Comparison of ENCODE assay signal across 2 cellular contexts in the genomic region with DNA sequence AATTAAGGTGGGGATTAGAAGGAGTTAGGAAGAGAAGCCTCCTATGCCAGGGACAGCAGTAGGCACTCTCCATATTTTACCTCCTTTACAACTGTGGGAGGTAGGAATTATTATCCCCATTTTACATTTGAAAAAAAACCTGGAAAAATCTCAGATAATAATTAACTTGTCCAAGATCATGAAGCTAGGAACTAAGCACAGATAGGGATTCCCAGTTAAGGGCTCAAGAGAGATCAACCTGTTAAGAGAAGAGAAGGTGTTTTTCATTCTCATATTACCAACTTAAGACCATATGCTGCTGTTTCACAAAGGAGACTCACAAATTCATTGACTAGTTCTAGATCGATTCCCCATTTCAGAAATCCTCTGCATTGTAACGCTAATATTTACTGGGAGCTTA.
TF ChIP-seq lines count a peak whose summit lies in the region.

No MANE protein-coding gene starts in this region.

TF ChIP-seq in HCT116, 20 proteins besides CTCF, POLR2A, EP300 and RAD21 (continued from another document):
- TF ChIP-seq ZBTB33 (IDR thresholded peaks at IDR 0.05; ENCODE audit: extremely low read depth, insufficient replicate concordance, low read length) (no peak), ELF1 (IDR thresholded peaks at IDR 0.05; ENCODE audit: borderline replicate concordance, low read depth) (no peak), FOSL1 (IDR thresholded peaks at IDR 0.05; ENCODE audit: low read depth) (no peak), EGR1 (IDR thresholded peaks at IDR 0.05; ENCODE audit: low read depth) (no peak), CBX3 (IDR thresholded peaks at IDR 0.05; ENCODE audit: low read depth) (no peak), EZH2 (IDR thresholded peaks at IDR 0.05) (no peak), JUND (IDR thresholded peaks at IDR 0.05) (no peak), SP1 (IDR thresholded peaks at IDR 0.05; ENCODE audit: low read depth) (no peak), ZFX (IDR thresholded peaks at IDR 0.05) (no peak), SIN3A (IDR thresholded peaks at IDR 0.05; ENCODE audit: low read depth) (no peak), ZNF274 (IDR thresholded peaks at IDR 0.05; ENCODE audit: low read depth, low read length) (no peak), CEBPB (IDR thresholded peaks at IDR 0.05; ENCODE audit: low read depth) (no peak)
- TF ChIP-seq, protein P1, sequence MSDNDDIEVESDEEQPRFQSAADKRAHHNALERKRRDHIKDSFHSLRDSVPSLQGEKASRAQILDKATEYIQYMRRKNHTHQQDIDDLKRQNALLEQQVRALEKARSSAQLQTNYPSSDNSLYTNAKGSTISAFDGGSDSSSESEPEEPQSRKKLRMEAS (IDR thresholded peaks at IDR 0.05): no peak

TF ChIP-seq in WTC11, 78 proteins besides CTCF, POLR2A, EP300 and RAD21 (continued from another document):
- TF ChIP-seq E2F5 (CRISPR knock-in tag; IDR thresholded peaks at IDR 0.05) (no peak), TCF7 (CRISPR knock-in tag; IDR thresholded peaks at IDR 0.05; ENCODE audit: low read depth) (no peak), ZNF425 (CRISPR knock-in tag; conservative IDR thresholded peaks at IDR 0.05) (no peak), ZNF416 (CRISPR knock-in tag; IDR thresholded peaks at IDR 0.05) (no peak), CREM (CRISPR knock-in tag; IDR thresholded peaks at IDR 0.05) (no peak)
- TF ChIP-seq, protein P2, sequence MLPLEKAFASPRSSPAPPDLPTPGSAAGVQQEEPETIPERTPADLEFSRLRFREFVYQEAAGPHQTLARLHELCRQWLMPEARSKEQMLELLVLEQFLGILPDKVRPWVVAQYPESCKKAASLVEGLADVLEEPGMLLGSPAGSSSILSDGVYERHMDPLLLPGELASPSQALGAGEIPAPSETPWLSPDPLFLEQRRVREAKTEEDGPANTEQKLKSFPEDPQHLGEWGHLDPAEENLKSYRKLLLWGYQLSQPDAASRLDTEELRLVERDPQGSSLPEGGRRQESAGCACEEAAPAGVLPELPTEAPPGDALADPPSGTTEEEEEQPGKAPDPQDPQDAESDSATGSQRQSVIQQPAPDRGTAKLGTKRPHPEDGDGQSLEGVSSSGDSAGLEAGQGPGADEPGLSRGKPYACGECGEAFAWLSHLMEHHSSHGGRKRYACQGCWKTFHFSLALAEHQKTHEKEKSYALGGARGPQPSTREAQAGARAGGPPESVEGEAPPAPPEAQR (CRISPR knock-in tag; IDR thresholded peaks at IDR 0.05): no peak
- TF ChIP-seq, protein P3, sequence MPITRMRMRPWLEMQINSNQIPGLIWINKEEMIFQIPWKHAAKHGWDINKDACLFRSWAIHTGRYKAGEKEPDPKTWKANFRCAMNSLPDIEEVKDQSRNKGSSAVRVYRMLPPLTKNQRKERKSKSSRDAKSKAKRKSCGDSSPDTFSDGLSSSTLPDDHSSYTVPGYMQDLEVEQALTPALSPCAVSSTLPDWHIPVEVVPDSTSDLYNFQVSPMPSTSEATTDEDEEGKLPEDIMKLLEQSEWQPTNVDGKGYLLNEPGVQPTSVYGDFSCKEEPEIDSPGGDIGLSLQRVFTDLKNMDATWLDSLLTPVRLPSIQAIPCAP (CRISPR knock-in tag; IDR thresholded peaks at IDR 0.05): no peak
- TF ChIP-seq, protein P4, sequence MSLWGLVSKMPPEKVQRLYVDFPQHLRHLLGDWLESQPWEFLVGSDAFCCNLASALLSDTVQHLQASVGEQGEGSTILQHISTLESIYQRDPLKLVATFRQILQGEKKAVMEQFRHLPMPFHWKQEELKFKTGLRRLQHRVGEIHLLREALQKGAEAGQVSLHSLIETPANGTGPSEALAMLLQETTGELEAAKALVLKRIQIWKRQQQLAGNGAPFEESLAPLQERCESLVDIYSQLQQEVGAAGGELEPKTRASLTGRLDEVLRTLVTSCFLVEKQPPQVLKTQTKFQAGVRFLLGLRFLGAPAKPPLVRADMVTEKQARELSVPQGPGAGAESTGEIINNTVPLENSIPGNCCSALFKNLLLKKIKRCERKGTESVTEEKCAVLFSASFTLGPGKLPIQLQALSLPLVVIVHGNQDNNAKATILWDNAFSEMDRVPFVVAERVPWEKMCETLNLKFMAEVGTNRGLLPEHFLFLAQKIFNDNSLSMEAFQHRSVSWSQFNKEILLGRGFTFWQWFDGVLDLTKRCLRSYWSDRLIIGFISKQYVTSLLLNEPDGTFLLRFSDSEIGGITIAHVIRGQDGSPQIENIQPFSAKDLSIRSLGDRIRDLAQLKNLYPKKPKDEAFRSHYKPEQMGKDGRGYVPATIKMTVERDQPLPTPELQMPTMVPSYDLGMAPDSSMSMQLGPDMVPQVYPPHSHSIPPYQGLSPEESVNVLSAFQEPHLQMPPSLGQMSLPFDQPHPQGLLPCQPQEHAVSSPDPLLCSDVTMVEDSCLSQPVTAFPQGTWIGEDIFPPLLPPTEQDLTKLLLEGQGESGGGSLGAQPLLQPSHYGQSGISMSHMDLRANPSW (CRISPR knock-in tag; conservative IDR thresholded peaks at IDR 0.05; ENCODE audit: low read depth): no peak
- TF ChIP-seq, protein P5, sequence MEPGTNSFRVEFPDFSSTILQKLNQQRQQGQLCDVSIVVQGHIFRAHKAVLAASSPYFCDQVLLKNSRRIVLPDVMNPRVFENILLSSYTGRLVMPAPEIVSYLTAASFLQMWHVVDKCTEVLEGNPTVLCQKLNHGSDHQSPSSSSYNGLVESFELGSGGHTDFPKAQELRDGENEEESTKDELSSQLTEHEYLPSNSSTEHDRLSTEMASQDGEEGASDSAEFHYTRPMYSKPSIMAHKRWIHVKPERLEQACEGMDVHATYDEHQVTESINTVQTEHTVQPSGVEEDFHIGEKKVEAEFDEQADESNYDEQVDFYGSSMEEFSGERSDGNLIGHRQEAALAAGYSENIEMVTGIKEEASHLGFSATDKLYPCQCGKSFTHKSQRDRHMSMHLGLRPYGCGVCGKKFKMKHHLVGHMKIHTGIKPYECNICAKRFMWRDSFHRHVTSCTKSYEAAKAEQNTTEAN (CRISPR knock-in tag; IDR thresholded peaks at IDR 0.05): no peak
